ENCODE assay signal across 8 cellular contexts in the genomic region with DNA sequence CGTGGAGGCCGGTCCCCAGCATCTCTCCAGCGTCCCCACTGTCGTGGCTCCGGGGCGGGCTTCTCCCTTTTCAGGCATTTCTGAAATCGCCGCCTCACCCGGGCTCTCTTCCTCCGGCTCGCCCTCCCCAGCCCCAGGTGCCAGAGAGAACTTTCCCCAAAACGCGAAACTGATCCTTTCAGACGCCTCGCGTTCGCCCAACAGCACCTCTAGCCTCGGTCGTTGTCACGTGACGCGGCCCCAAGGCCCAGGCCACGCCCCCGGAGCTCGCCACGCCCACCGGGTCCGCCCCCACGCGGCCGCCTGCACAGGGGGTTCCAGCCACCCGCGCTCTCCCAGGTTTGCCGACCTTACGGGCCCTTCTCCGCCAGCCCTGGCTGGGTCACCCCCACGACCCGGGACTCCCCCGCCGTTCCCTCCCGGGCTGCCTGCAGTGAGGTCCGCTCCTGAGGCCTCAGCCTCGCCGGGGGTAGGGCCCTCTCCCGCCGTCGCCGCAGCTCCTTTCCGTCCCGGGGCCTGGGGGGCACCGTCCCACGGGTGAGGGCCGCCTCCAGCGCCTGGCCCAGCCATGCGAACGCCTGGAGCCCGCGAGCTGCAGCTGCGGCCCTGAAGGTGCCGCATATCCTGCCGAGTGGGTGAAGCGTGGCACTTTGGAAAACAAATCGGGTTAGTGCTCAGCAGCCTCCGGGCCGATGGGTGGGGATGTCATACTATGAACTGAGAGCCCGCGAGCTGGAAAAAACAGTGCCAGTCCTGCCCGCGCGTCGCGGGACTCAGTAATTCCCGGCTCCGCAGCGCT. TPM values are rescaled to one million over a fixed set of nuclear protein-coding genes. Genes with fewer than 3 reads are reported as not detected.
DNase-seq lines count a peak whose midpoint lies in the region; ATAC-seq and TF ChIP-seq lines count a peak whose summit lies in the region.

No MANE protein-coding gene starts in this region.

- DNase-seq in AG08395 (ENCODE audit: low spot score) (peak; percentile 96), NCI-H2227 treated with DMSO at 0.1 percent for 48 hours (lab: John Stamatoyannopoulos, UW) (peak; percentile 63), chondrocyte (ENCODE audit: low spot score) (peak; percentile 91), left kidney (ENCODE audit: low read depth, low spot score) (peak; percentile 94)
- peak; percentile 88 for DNase-seq in activated CD4-positive, alpha-beta T cell treated with anti-CD3 and anti-CD28 coated beads for 1 hour
- DNase-seq in stimulated activated CD4-positive, alpha-beta T cell treated with anti-CD3 and anti-CD28 coated beads, Interleukin-2, amount 100 ng/mL, for 4 hours (ENCODE audit: low read depth) = peak; percentile 90

- peak; percentile 75 for ATAC-seq in GM18858 (IDR thresholded peaks at IDR 0.05; ENCODE audit: unreplicated experiment)
- peak; percentile 60 for ATAC-seq in HG03060 (IDR thresholded peaks at IDR 0.05; ENCODE audit: low read depth, unreplicated experiment)

- no peaks in the 10 kb centered on the region for H3K36me3 Mint-ChIP-seq in chondrocyte (ENCODE audit: low read depth)

- no peaks in the 10 kb centered on the region for H3K9me3 Mint-ChIP-seq in chondrocyte (ENCODE audit: low read depth)

- H3K4me1 Mint-ChIP-seq in chondrocyte (ENCODE audit: low read depth) = peaks cover 6% of the 10 kb centered on the region

- peak; percentile 51 for TF ChIP-seq CTCF in chondrocyte (IDR thresholded peaks at IDR 0.05)

- peak overlapping the region; percentile 93 for H3K4me3 Mint-ChIP-seq in chondrocyte (ENCODE audit: unreplicated experiment)

- H3K27ac Mint-ChIP-seq in chondrocyte (ENCODE audit: unreplicated experiment) = peak overlapping the region; percentile 95

- no peaks in the 10 kb centered on the region for H3K27me3 Mint-ChIP-seq in chondrocyte (ENCODE audit: low read depth)

RNA-seq across cellular contexts. Expression of a gene that starts 21.0 kb away (rescaled TPM):
- total RNA-seq in chondrocyte = 307 to 328 TPM (median 315 TPM) in 3 replicates

Comparison
In these comparisons a context has a peak if more than half of its experiments do, and no peak if none do; other contexts are left out.
1. Peak in every context shown above with its lines: DNase-seq and ATAC-seq.